12 cellular contexts compared by ENCODE assay signal in genomic region chr6:154169193-154169847, GRCh38.
DNase-seq lines count a peak whose midpoint lies in the region; ATAC-seq and TF ChIP-seq lines count a peak whose summit lies in the region.
"Had no signal": no experiment of that assay in that cellular context is flagged by ENCODE, and none has a peak within 500 bp of the region (broad histone marks: within the 10 kb centered on the region; RNA-seq: fewer than 3 reads in every experiment).

No MANE protein-coding gene starts in this region.

- no peak overlapping the region for H3K27ac ChIP-seq in heart right ventricle
- H3K27ac ChIP-seq: thyroid gland had no signal

- no peaks in the 10 kb centered on the region for H3K27me3 ChIP-seq in heart right ventricle
- H3K27me3 ChIP-seq: thyroid gland had no signal

- H3K9me3 ChIP-seq in heart right ventricle, result peaks cover 0 to 8% (median 0%) of the 10 kb centered on the region in 11 donors
- no peaks in the 10 kb centered on the region for H3K9me3 ChIP-seq in mucosa of descending colon
- H3K9me3 ChIP-seq: thyroid gland had no signal

- intact Hi-C loops in heart right ventricle (cut with DNase I), result loop anchor here in 1 of 10 donors (10.0 kb wide), 1 partner anchor 85 kb away; no protein-coding TSS in a partner anchor
- intact Hi-C loops in mucosa of descending colon (cut with DNase I, micrococcal nuclease), result no loop called here

- ATAC-seq in stimulated activated naive B cell treated with anti-CD40 and anti-IgM and Interleukin-4, amounts not matched to agents 10 μg/mL and 1 μg/mL and 100 μg/mL, for 72 hours (replicated peaks), result peak; percentile 25 to 29
- ATAC-seq in heart right ventricle (no peak), HG03520 (IDR thresholded peaks at IDR 0.05; ENCODE audit: unreplicated experiment) (no peak), mucosa of descending colon (no peak)
- ATAC-seq: WTC11 had no signal

- no peak for DNase-seq in activated naive CD4-positive, alpha-beta T cell treated with Interleukin-2 at 50 U/mL for 16 hours
- DNase-seq in NOMO-1 treated with dmso at 0.1 percent for 144 hours (lab: John Stamatoyannopoulos, UW; ENCODE audit: unreplicated experiment) (peak; percentile 87), astrocyte of the hippocampus (ENCODE audit: low read depth, low spot score) (peak; percentile 25), heart right ventricle (no peak), mucosa of descending colon (no peak)
- no peak for DNase-seq in stimulated activated naive B cell treated with anti-CD40 and anti-IgM and Interleukin-4, amounts not matched to agents 10 μg/mL and 1 μg/mL and 100 μg/mL, for 72 hours
- DNase-seq: effector CD8-positive, alpha-beta T cell; H7; thyroid gland had no signal

- H3K4me3 ChIP-seq in heart right ventricle, result no peak overlapping the region
- no peak overlapping the region for H3K4me3 ChIP-seq in mucosa of descending colon
- H3K4me3 ChIP-seq: thyroid gland had no signal

- no peak overlapping the region for H3K4me3 Mint-ChIP-seq in activated naive CD4-positive, alpha-beta T cell treated with anti-CD3 and anti-CD28 coated beads, Interleukin-2, amount 50 U/mL, for 24 hours
- H3K4me3 Mint-ChIP-seq in stimulated activated naive B cell treated with anti-CD40 and anti-IgM and Interleukin-4, amounts not matched to agents 10 μg/mL and 1 μg/mL and 100 μg/mL, for 72 hours, result no peak overlapping the region
- H3K4me3 Mint-ChIP-seq: WTC11 had no signal

- H3K4me1 Mint-ChIP-seq in activated naive CD4-positive, alpha-beta T cell treated with anti-CD3 and anti-CD28 coated beads, Interleukin-2, amount 50 U/mL, for 24 hours, result peaks cover 80% of the 10 kb centered on the region
- H3K4me1 Mint-ChIP-seq in stimulated activated naive B cell treated with anti-CD40 and anti-IgM and Interleukin-4, amounts not matched to agents 10 μg/mL and 1 μg/mL and 100 μg/mL, for 72 hours, result peaks cover 0 to 5% of the 10 kb centered on the region in 2 donors

- H3K27ac Mint-ChIP-seq in activated naive CD4-positive, alpha-beta T cell treated with anti-CD3 and anti-CD28 coated beads, Interleukin-2, amount 50 U/mL, for 24 hours, result peak overlapping the region; percentile 71
- H3K27ac Mint-ChIP-seq in stimulated activated naive B cell treated with anti-CD40 and anti-IgM and Interleukin-4, amounts not matched to agents 10 μg/mL and 1 μg/mL and 100 μg/mL, for 72 hours, result no peak overlapping the region
- H3K27ac Mint-ChIP-seq: WTC11 had no signal

- H3K4me1 ChIP-seq in heart right ventricle (peaks cover 0 to 55% (median 0%) of the 10 kb centered on the region in 9 donors), mucosa of descending colon (ENCODE audit: low read depth) (no peaks in the 10 kb centered on the region)

- peaks cover 45% of the 10 kb centered on the region for H3K36me3 Mint-ChIP-seq in activated naive CD4-positive, alpha-beta T cell treated with anti-CD3 and anti-CD28 coated beads, Interleukin-2, amount 50 U/mL, for 24 hours
- peaks cover 0 to 1% of the 10 kb centered on the region in 2 donors for H3K36me3 Mint-ChIP-seq in stimulated activated naive B cell treated with anti-CD40 and anti-IgM and Interleukin-4, amounts not matched to agents 10 μg/mL and 1 μg/mL and 100 μg/mL, for 72 hours

- 90 to 93% methylated on average over 5 of the region's 5 CpGs for WGBS in heart right ventricle, 2 donors

- TF ChIP-seq CTCF in heart right ventricle (IDR thresholded peaks at IDR 0.05) (no peak), mucosa of descending colon (IDR thresholded peaks at IDR 0.05) (no peak)

- no peaks in the 10 kb centered on the region for H3K27me3 Mint-ChIP-seq in activated naive CD4-positive, alpha-beta T cell treated with anti-CD3 and anti-CD28 coated beads, Interleukin-2, amount 50 U/mL, for 24 hours
- no peaks in the 10 kb centered on the region for H3K27me3 Mint-ChIP-seq in stimulated activated naive B cell treated with anti-CD40 and anti-IgM and Interleukin-4, amounts not matched to agents 10 μg/mL and 1 μg/mL and 100 μg/mL, for 72 hours

- no peaks in the 10 kb centered on the region for H3K36me3 ChIP-seq in heart right ventricle
- H3K36me3 ChIP-seq in mucosa of descending colon (ENCODE audit: low read depth), result no peaks in the 10 kb centered on the region

- H3K9me3 Mint-ChIP-seq in activated naive CD4-positive, alpha-beta T cell treated with anti-CD3 and anti-CD28 coated beads, Interleukin-2, amount 50 U/mL, for 24 hours, result peaks cover 8% of the 10 kb centered on the region
- peaks cover 8 to 9% of the 10 kb centered on the region in 2 donors for H3K9me3 Mint-ChIP-seq in stimulated activated naive B cell treated with anti-CD40 and anti-IgM and Interleukin-4, amounts not matched to agents 10 μg/mL and 1 μg/mL and 100 μg/mL, for 72 hours

Comparison
In these comparisons a context has a peak if more than half of its experiments do, and no peak if none do; other contexts are left out.
1. DNase-seq: peak in NOMO-1 treated with dmso at 0.1 percent for 144 hours (single experiment) and astrocyte of the hippocampus (single experiment); none in activated naive CD4-positive, alpha-beta T cell treated with Interleukin-2 at 50 U/mL for 16 hours (single experiment), stimulated activated naive B cell treated with anti-CD40 and anti-IgM and Interleukin-4, amounts not matched to agents 10 μg/mL and 1 μg/mL and 100 μg/mL, for 72 hours (single experiment), heart right ventricle (0 of 2) and mucosa of descending colon (0 of 3).
2. ATAC-seq: peak in stimulated activated naive B cell treated with anti-CD40 and anti-IgM and Interleukin-4, amounts not matched to agents 10 μg/mL and 1 μg/mL and 100 μg/mL, for 72 hours (2 of 2); none in heart right ventricle (0 of 8), HG03520 (single experiment) and mucosa of descending colon (single experiment).